Comparison of ENCODE assay signal across 23 cellular contexts in genomic region chr1:224052767-224053166, GRCh38.
DNase-seq lines count a peak whose midpoint lies in the region; FAIRE-seq and TF ChIP-seq lines count a peak whose summit lies in the region.
"Had no signal": no experiment of that assay in that cellular context is flagged by ENCODE, and none has a peak within 500 bp of the region (broad histone marks: within the 10 kb centered on the region; RNA-seq: fewer than 3 reads in every experiment).

No MANE protein-coding gene starts in this region.

- H3K4me1 Mint-ChIP-seq in glutamatergic neuron (ENCODE audit: low read depth, unreplicated experiment), result peaks cover 17% of the 10 kb centered on the region
- H3K4me1 Mint-ChIP-seq in T-helper 2 cell treated with Interferon-gamma antibody and Interleukin-4, amounts not matched to agents 5 μg/mL and 100 μg/mL, for 36 hours (ENCODE audit: low read depth), result no peaks in the 10 kb centered on the region
- H3K4me1 Mint-ChIP-seq: activated T-helper 17 cell treated with anti-CD3 and anti-CD28 coated beads, Interleukin-2, amount 50 U/mL, for 72 hours had no signal

- H3K9ac ChIP-seq in BLaER1, result no peak overlapping the region

- DNase-seq in M059J (ENCODE audit: low read depth) (peak; percentile 83), astrocyte of the hippocampus (ENCODE audit: low read depth, low spot score) (peak; percentile 39), glutamatergic neuron (no peak), GM19239 (ENCODE audit: insufficient read length, low spot score) (no peak), NCI-H510A treated with DMSO at 0.1 percent for 48 hours (lab: John Stamatoyannopoulos, UW) (no peak), superior temporal gyrus (ENCODE audit: extremely low spot score) (no peak)
- DNase-seq in T-helper 2 cell treated with Interferon-gamma antibody and Interleukin-4, amounts not matched to agents 5 μg/mL and 100 μg/mL, for 36 hours (ENCODE audit: low spot score), result no peak
- DNase-seq: activated CD8-positive, alpha-beta T cell treated with anti-CD3 and anti-CD28 coated beads for 36 hours; body of pancreas; C1 segment of cervical spinal cord; effector memory CD4-positive, alpha-beta T cell; heart left ventricle; KG1; left colon; naive B cell; NCI-H1417 treated with DMSO at 0.1 percent for 48 hours; NCI-H526; retina; Right ventricle myocardium superior; stimulated activated CD4-positive, alpha-beta T cell treated with anti-CD3 and anti-CD28 coated beads, Interleukin-4, amount 100 ng/mL, for 24 hours had no signal

- no peaks in the 10 kb centered on the region for H3K27me3 ChIP-seq in BLaER1
- H3K27me3 ChIP-seq: body of pancreas, heart left ventricle had no signal

- 0 out of 2 replicates have a peak overlapping the region, but pooled peaks have one; percentile 4 for H3K4me2 ChIP-seq in BLaER1

- H3K4me3 Mint-ChIP-seq in glutamatergic neuron (ENCODE audit: unreplicated experiment), result peak overlapping the region; percentile 30
- H3K4me3 Mint-ChIP-seq in T-helper 2 cell treated with Interferon-gamma antibody and Interleukin-4, amounts not matched to agents 5 μg/mL and 100 μg/mL, for 36 hours, result no peak overlapping the region
- H3K4me3 Mint-ChIP-seq: activated CD8-positive, alpha-beta T cell treated with anti-CD3 and anti-CD28 coated beads for 36 hours; activated T-helper 17 cell treated with anti-CD3 and anti-CD28 coated beads, Interleukin-2, amount 50 U/mL, for 72 hours; naive B cell; type B pancreatic cell had no signal

- no peak overlapping the region for H3K27ac ChIP-seq in BLaER1
- H3K27ac ChIP-seq: body of pancreas, heart left ventricle had no signal

- H3K4me1 ChIP-seq in BLaER1, result peaks cover 14% of the 10 kb centered on the region; the same call in 1 of the 2 replicates
- H3K4me1 ChIP-seq: body of pancreas had no signal

- H3K27ac Mint-ChIP-seq in glutamatergic neuron (ENCODE audit: unreplicated experiment), result peak overlapping the region; percentile 86
- H3K27ac Mint-ChIP-seq in T-helper 2 cell treated with Interferon-gamma antibody and Interleukin-4, amounts not matched to agents 5 μg/mL and 100 μg/mL, for 36 hours, result no peak overlapping the region
- H3K27ac Mint-ChIP-seq: activated CD8-positive, alpha-beta T cell treated with anti-CD3 and anti-CD28 coated beads for 36 hours; activated T-helper 17 cell treated with anti-CD3 and anti-CD28 coated beads, Interleukin-2, amount 50 U/mL, for 72 hours; type B pancreatic cell had no signal

- H3K9me3 Mint-ChIP-seq in glutamatergic neuron (ENCODE audit: unreplicated experiment), result peaks cover 2% of the 10 kb centered on the region
- H3K9me3 Mint-ChIP-seq in T-helper 2 cell treated with Interferon-gamma antibody and Interleukin-4, amounts not matched to agents 5 μg/mL and 100 μg/mL, for 36 hours, result no peaks in the 10 kb centered on the region
- H3K9me3 Mint-ChIP-seq: activated CD8-positive, alpha-beta T cell treated with anti-CD3 and anti-CD28 coated beads for 36 hours; activated T-helper 17 cell treated with anti-CD3 and anti-CD28 coated beads, Interleukin-2, amount 50 U/mL, for 72 hours; type B pancreatic cell had no signal

- no peaks in the 10 kb centered on the region for H3K9me3 ChIP-seq in BLaER1
- H3K9me3 ChIP-seq: body of pancreas, heart left ventricle had no signal

- no peaks in the 10 kb centered on the region for H4K20me1 ChIP-seq in BLaER1

- no peak for FAIRE-seq in GM19239 (lab: Jason Lieb, UNC)

- peaks cover 14% of the 10 kb centered on the region for H3K36me3 Mint-ChIP-seq in glutamatergic neuron (ENCODE audit: unreplicated experiment)
- H3K36me3 Mint-ChIP-seq in T-helper 2 cell treated with Interferon-gamma antibody and Interleukin-4, amounts not matched to agents 5 μg/mL and 100 μg/mL, for 36 hours (ENCODE audit: low read depth), result no peaks in the 10 kb centered on the region
- H3K36me3 Mint-ChIP-seq: naive B cell, type B pancreatic cell had no signal

- no peak overlapping the region for H3K4me3 ChIP-seq in BLaER1
- H3K4me3 ChIP-seq: body of pancreas, heart left ventricle had no signal

- no peaks in the 10 kb centered on the region for H3K36me3 ChIP-seq in BLaER1
- H3K36me3 ChIP-seq: heart left ventricle had no signal

- peaks cover 3% of the 10 kb centered on the region for H3K27me3 Mint-ChIP-seq in glutamatergic neuron (ENCODE audit: unreplicated experiment)
- H3K27me3 Mint-ChIP-seq in T-helper 2 cell treated with Interferon-gamma antibody and Interleukin-4, amounts not matched to agents 5 μg/mL and 100 μg/mL, for 36 hours (ENCODE audit: low read depth), result peaks cover 15% of the 10 kb centered on the region
- H3K27me3 Mint-ChIP-seq: type B pancreatic cell had no signal

- TF ChIP-seq CTCF in glutamatergic neuron (IDR thresholded peaks at IDR 0.05; ENCODE audit: partially characterized antibody, unreplicated experiment), result no peak

Comparison
In these comparisons a context has a peak if more than half of its experiments do, and no peak if none do; other contexts are left out.
1. DNase-seq: peak in M059J (single experiment) and astrocyte of the hippocampus (single experiment); none in glutamatergic neuron (single experiment), GM19239 (single experiment), NCI-H510A treated with DMSO at 0.1 percent for 48 hours (single experiment), T-helper 2 cell treated with Interferon-gamma antibody and Interleukin-4, amounts not matched to agents 5 μg/mL and 100 μg/mL, for 36 hours (single experiment) and superior temporal gyrus (single experiment).